20 cellular contexts compared by ENCODE assay signal in the genomic region with DNA sequence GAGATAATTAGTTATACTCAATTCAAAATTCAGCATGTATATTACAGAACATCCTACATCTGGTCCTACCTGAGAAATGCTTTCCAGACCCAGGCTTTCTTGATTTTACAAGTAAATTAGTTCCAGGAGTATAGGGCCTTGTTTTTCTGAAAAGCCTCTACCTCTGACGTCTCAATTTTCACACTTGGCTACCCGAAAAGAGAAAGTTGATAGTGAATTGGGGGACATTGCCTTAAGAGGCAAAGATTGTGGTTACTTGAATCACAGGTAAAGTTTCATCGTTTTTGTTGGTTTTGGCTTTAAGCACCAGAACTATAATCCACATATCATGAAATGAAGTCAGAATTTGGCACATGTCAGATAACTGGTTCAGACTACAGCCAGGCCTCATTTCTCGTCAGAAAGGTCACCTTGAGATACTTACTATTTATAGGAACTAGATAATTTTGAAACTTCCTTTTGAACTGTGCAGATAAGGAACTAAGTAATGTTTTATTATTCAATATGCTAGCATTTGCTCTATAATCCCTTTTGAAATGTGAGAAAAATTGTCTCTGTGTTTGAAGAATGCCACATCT. TPM values are rescaled to one million over a fixed set of nuclear protein-coding genes. Genes with fewer than 3 reads are reported as not detected.
DNase-seq lines count a peak whose midpoint lies in the region; ATAC-seq and TF ChIP-seq lines count a peak whose summit lies in the region.
"Had no signal": no experiment of that assay in that cellular context is flagged by ENCODE, and none has a peak within 500 bp of the region (broad histone marks: within the 10 kb centered on the region; RNA-seq: fewer than 3 reads in every experiment).

No MANE protein-coding gene starts in this region.

- H3K4me1 ChIP-seq in OCI-LY3 (ENCODE audit: low read length) (peaks cover 36% of the 10 kb centered on the region), gastroesophageal sphincter (peaks cover 0 to 45% (median 5%) of the 10 kb centered on the region in 3 donors), thyroid gland (peaks cover 18 to 21% of the 10 kb centered on the region in 2 donors)

- no peak overlapping the region for H3K27ac Mint-ChIP-seq in stimulated activated naive CD8-positive, alpha-beta T cell treated with anti-CD3 and anti-CD28 coated beads, Interleukin-15, amount 100 ng/mL, for 72 hours
- H3K27ac Mint-ChIP-seq: activated naive CD8-positive, alpha-beta T cell had no signal

- no peaks in the 10 kb centered on the region for H3K79me2 ChIP-seq in OCI-LY3 (ENCODE audit: low read length)

- no peaks in the 10 kb centered on the region for H3K9me3 Mint-ChIP-seq in stimulated activated naive CD8-positive, alpha-beta T cell treated with anti-CD3 and anti-CD28 coated beads, Interleukin-15, amount 100 ng/mL, for 72 hours

- H3K27ac ChIP-seq in OCI-LY3 (ENCODE audit: low read length) (peak overlapping the region; percentile 87), gastroesophageal sphincter (peak overlapping the region in 3 of 4 donors; percentile 7 to 22 (median 9)), thyroid gland (peak overlapping the region; percentile 37 to 52 (median 47))
- H3K27ac ChIP-seq: epithelial cell of prostate, KMS-11, RWPE1, stomach, WERI-Rb-1 had no signal

- no peak for TF ChIP-seq POLR2A in gastroesophageal sphincter (IDR thresholded peaks at IDR 0.05)
- no peak for TF ChIP-seq POLR2A in thyroid gland (IDR thresholded peaks at IDR 0.05)

- in situ Hi-C loops in G401 (cut with HindIII; ENCODE audit: low sequenced_read_pairs): no loop called here

- H2AFZ ChIP-seq in OCI-LY3 (ENCODE audit: low read depth, low read length): peak overlapping the region; percentile 19

- peak overlapping the region; percentile 65 for H3K4me2 ChIP-seq in OCI-LY3 (ENCODE audit: low read length)
- H3K4me2 ChIP-seq: KMS-11 had no signal

- no peak overlapping the region for H3K4me3 Mint-ChIP-seq in stimulated activated naive CD8-positive, alpha-beta T cell treated with anti-CD3 and anti-CD28 coated beads, Interleukin-15, amount 100 ng/mL, for 72 hours
- H3K4me3 Mint-ChIP-seq: activated naive CD8-positive, alpha-beta T cell had no signal

- peak overlapping the region; percentile 28; the same call in 1 of the 2 replicates for H3K9ac ChIP-seq in OCI-LY3 (ENCODE audit: low read length)
- H3K9ac ChIP-seq: KMS-11 had no signal

- H3K4me3 ChIP-seq in OCI-LY3 (ENCODE audit: low read length) (peak overlapping the region; percentile 9), gastroesophageal sphincter (no peak overlapping the region), thyroid gland (replicated peaks in 1 of 3) (no peak overlapping the region)
- H3K4me3 ChIP-seq: stomach had no signal

- H3K9me3 ChIP-seq in OCI-LY3 (ENCODE audit: insufficient read depth, low read length) (no peaks in the 10 kb centered on the region), gastroesophageal sphincter (no peaks in the 10 kb centered on the region), thyroid gland (no peaks in the 10 kb centered on the region)
- H3K9me3 ChIP-seq: stomach had no signal

- no peak for TF ChIP-seq EP300 in gastroesophageal sphincter (IDR thresholded peaks at IDR 0.05)

- H3K36me3 ChIP-seq in OCI-LY3 (replicated peaks; ENCODE audit: low read depth, low read length) (no peaks in the 10 kb centered on the region), gastroesophageal sphincter (peaks cover 0 to 42% of the 10 kb centered on the region in 2 donors), thyroid gland (peaks cover 0 to 2% of the 10 kb centered on the region in 2 donors)

- intact Hi-C loops in thyroid gland (cut with DNase I): no loop called here

- TF ChIP-seq CTCF in OCI-LY3 (IDR thresholded peaks at IDR 0.05; ENCODE audit: low read depth, low read length) (no peak), gastroesophageal sphincter (IDR thresholded peaks at IDR 0.05) (no peak), thyroid gland (IDR thresholded peaks at IDR 0.05) (no peak)

- 32 to 57% methylated on average over 4 of the region's 4 CpGs for WGBS in gastroesophageal sphincter (ENCODE audit: low coverage in 1 of 2), 2 donors
- 48 to 53% methylated on average over 4 of the region's 4 CpGs for WGBS in thyroid gland, 2 donors

- H3K27me3 Mint-ChIP-seq in stimulated activated naive CD8-positive, alpha-beta T cell treated with anti-CD3 and anti-CD28 coated beads, Interleukin-15, amount 100 ng/mL, for 72 hours: no peaks in the 10 kb centered on the region
- H3K27me3 Mint-ChIP-seq: activated naive CD8-positive, alpha-beta T cell had no signal

- no peaks in the 10 kb centered on the region for H3K27me3 ChIP-seq in OCI-LY3 (ENCODE audit: low read depth, low read length)
- no peaks in the 10 kb centered on the region for H3K27me3 ChIP-seq in gastroesophageal sphincter
- no peaks in the 10 kb centered on the region for H3K27me3 ChIP-seq in thyroid gland
- H3K27me3 ChIP-seq: stomach had no signal

- DNase-seq in stimulated activated naive CD8-positive, alpha-beta T cell treated with anti-CD3 and anti-CD28 coated beads, Interleukin-15, amount 100 ng/mL, for 72 hours: no peak
- no peak for DNase-seq in stimulated activated naive CD8-positive, alpha-beta T cell treated with anti-CD3 and anti-CD28 coated beads, Interleukin-15, Interleukin-2, amounts not matched to agents 100 U/mL and 50 U/mL, for 24 hours
- no peak for DNase-seq in thyroid gland
- DNase-seq in G401 (ENCODE audit: low spot score): no peak
- DNase-seq: DMS79 treated with DMSO at 0.1 percent for 48 hours, NCI-H1417, NCI-H2171 treated with DMSO at 0.1 percent for 48 hours, NCI-H774, right cardiac atrium, stomach, WERI-Rb-1 had no signal

- peaks cover 7% of the 10 kb centered on the region for H3K4me1 Mint-ChIP-seq in stimulated activated naive CD8-positive, alpha-beta T cell treated with anti-CD3 and anti-CD28 coated beads, Interleukin-15, amount 100 ng/mL, for 72 hours

- H4K20me1 ChIP-seq in OCI-LY3 (ENCODE audit: insufficient read depth, low read length): no peaks in the 10 kb centered on the region

- ATAC-seq in stimulated activated naive CD8-positive, alpha-beta T cell treated with anti-CD3 and anti-CD28 coated beads, Interleukin-15, amount 100 ng/mL, for 72 hours: peak; percentile 66
- no peak for ATAC-seq in stimulated activated naive CD8-positive, alpha-beta T cell treated with anti-CD3 and anti-CD28 coated beads, Interleukin-15, Interleukin-2, amounts not matched to agents 100 U/mL and 50 U/mL, for 24 hours
- ATAC-seq in gastroesophageal sphincter (no peak), GM21723 (IDR thresholded peaks at IDR 0.05; ENCODE audit: unreplicated experiment) (no peak), HG03439 (IDR thresholded peaks at IDR 0.05; ENCODE audit: unreplicated experiment) (no peak)
- ATAC-seq: left lobe of liver had no signal

RNA-seq across cellular contexts. Expression of a gene that starts 30.8 kb away (rescaled TPM):
- total RNA-seq in gastroesophageal sphincter (10 to 100 TPM; 13.7 to 23.2 (median 15.2) TPM), thyroid gland (10 to 100 TPM in 1 of 4 donors, 1 to 10 TPM in 3; 9.1 to 11.4 (median 9.4) TPM)
- 0.49 and 0.95 TPM in 2 replicates for total RNA-seq in G401 (2014; rRNA removed; shearing (Covaris generic))

Comparison
In these comparisons a context has a peak if more than half of its experiments do, and no peak if none do; other contexts are left out.
1. H3K27ac ChIP-seq: peak in every context shown above with its lines; median percentile 87 in OCI-LY3; 47 in thyroid gland; 9 in gastroesophageal sphincter.